In genomic region chrX:129825746-129826505, GRCh38 we compare ENCODE assay signal across 1 cellular context.
TF ChIP-seq lines count a peak whose summit lies in the region.

No MANE protein-coding gene starts in this region.

TF ChIP-seq in HepG2, 621 proteins besides CTCF, POLR2A, EP300 and RAD21 (continued from another document):
- TF ChIP-seq KAT8 (CRISPR knock-in tag; IDR thresholded peaks at IDR 0.05) = 0 out of 2 replicates have a peak, but pooled peaks have one; percentile 40
- no peak for TF ChIP-seq ZFP36 (IDR thresholded peaks at IDR 0.05; ENCODE audit: borderline replicate concordance, low read depth, low read length, partially characterized antibody)
- no peak for TF ChIP-seq ZNF101 (CRISPR knock-in tag; IDR thresholded peaks at IDR 0.05; ENCODE audit: borderline replicate concordance, low read depth)
- TF ChIP-seq MEF2D (CRISPR knock-in tag; IDR thresholded peaks at IDR 0.05) = 0 out of 2 replicates have a peak, but pooled peaks have one; percentile 28
- 0 out of 2 replicates have a peak, but pooled peaks have one; percentile 76 for TF ChIP-seq ZBTB20 (CRISPR knock-in tag; IDR thresholded peaks at IDR 0.05; ENCODE audit: borderline replicate concordance, low read depth)
- no peak for TF ChIP-seq RFXANK (CRISPR knock-in tag; IDR thresholded peaks at IDR 0.05)
- peak; percentile 13; the same call in 1 of the 2 replicates for TF ChIP-seq ZNF12 (CRISPR knock-in tag; IDR thresholded peaks at IDR 0.05)
- no peak for TF ChIP-seq ATF5 (CRISPR knock-in tag; IDR thresholded peaks at IDR 0.05; ENCODE audit: low read depth)
- TF ChIP-seq KLF9 (CRISPR knock-in tag; IDR thresholded peaks at IDR 0.05; ENCODE audit: low read depth) = no peak
- TF ChIP-seq PRDM10 (CRISPR knock-in tag; IDR thresholded peaks at IDR 0.05; ENCODE audit: low read depth) = no peak
- TF ChIP-seq RNF2 (conservative IDR thresholded peaks at IDR 0.05; ENCODE audit: low read depth) = no peak
- no peak for TF ChIP-seq ZNF484 (CRISPR knock-in tag; IDR thresholded peaks at IDR 0.05; ENCODE audit: borderline replicate concordance, low read depth)
- no peak for TF ChIP-seq TGIF2 (CRISPR knock-in tag; IDR thresholded peaks at IDR 0.05)
- TF ChIP-seq HNRNPUL1 (IDR thresholded peaks at IDR 0.05; ENCODE audit: low read depth, low read length) = no peak
- no peak for TF ChIP-seq RERE (CRISPR knock-in tag; IDR thresholded peaks at IDR 0.05; ENCODE audit: low read depth)
- TF ChIP-seq HNRNPH1 (optimal IDR thresholded peaks at IDR 0.05; ENCODE audit: low read depth, low read length) = no peak
- TF ChIP-seq MEIS2 (CRISPR knock-in tag; IDR thresholded peaks at IDR 0.05) = no peak
- TF ChIP-seq ZNF230 (CRISPR knock-in tag; IDR thresholded peaks at IDR 0.05) = no peak
- TF ChIP-seq ZNF883 (CRISPR knock-in tag; IDR thresholded peaks at IDR 0.05; ENCODE audit: not compliant biosample characterization) = no peak
- TF ChIP-seq GABPA (IDR thresholded peaks at IDR 0.05; ENCODE audit: low read depth, low read length) = no peak
- peak; percentile 39; the same call in 1 of the 2 replicates for TF ChIP-seq GABPA (CRISPR knock-in tag; IDR thresholded peaks at IDR 0.05; ENCODE audit: low read depth)
- TF ChIP-seq ZNF878 (CRISPR knock-in tag; IDR thresholded peaks at IDR 0.05) = no peak
- TF ChIP-seq ZNF282 (IDR thresholded peaks at IDR 0.05; ENCODE audit: partially characterized antibody) = no peak
- no peak for TF ChIP-seq ZNF850 (CRISPR knock-in tag; conservative IDR thresholded peaks at IDR 0.05)
- no peak for TF ChIP-seq ZNF329 (CRISPR knock-in tag; IDR thresholded peaks at IDR 0.05; ENCODE audit: low read depth)
- no peak for TF ChIP-seq SOX6 (IDR thresholded peaks at IDR 0.05)
- peak; percentile 34; the same call in 1 of the 2 replicates for TF ChIP-seq SOX6 (CRISPR knock-in tag; IDR thresholded peaks at IDR 0.05)
- TF ChIP-seq ZFY (CRISPR knock-in tag; IDR thresholded peaks at IDR 0.05) = no peak
- TF ChIP-seq ZBTB43 (CRISPR knock-in tag; conservative IDR thresholded peaks at IDR 0.05) = no peak
- TF ChIP-seq ZNF281 (CRISPR knock-in tag; IDR thresholded peaks at IDR 0.05; ENCODE audit: borderline replicate concordance) = peak; percentile 94
- TF ChIP-seq DNMT1 (CRISPR knock-in tag; IDR thresholded peaks at IDR 0.05) = no peak
- TF ChIP-seq DDIT3 (CRISPR knock-in tag; IDR thresholded peaks at IDR 0.05) = no peak
- no peak for TF ChIP-seq JARID2 (CRISPR knock-in tag; IDR thresholded peaks at IDR 0.05; ENCODE audit: insufficient replicate concordance)
- no peak for TF ChIP-seq SMAD1 (CRISPR knock-in tag; IDR thresholded peaks at IDR 0.05; ENCODE audit: borderline replicate concordance, low read depth)
- no peak for TF ChIP-seq ZNF263 (CRISPR knock-in tag; IDR thresholded peaks at IDR 0.05)
- no peak for TF ChIP-seq CERS6 (CRISPR knock-in tag; IDR thresholded peaks at IDR 0.05)
- no peak for TF ChIP-seq CAMTA2 (CRISPR knock-in tag; IDR thresholded peaks at IDR 0.05; ENCODE audit: borderline replicate concordance)
- no peak for TF ChIP-seq PHF8 (CRISPR knock-in tag; IDR thresholded peaks at IDR 0.05)
- no peak for TF ChIP-seq U2AF1 (optimal IDR thresholded peaks at IDR 0.05; ENCODE audit: low read depth, low read length)
- no peak for TF ChIP-seq KDM4B (CRISPR knock-in tag; IDR thresholded peaks at IDR 0.05)
- TF ChIP-seq MIXL1 (CRISPR knock-in tag; IDR thresholded peaks at IDR 0.05) = no peak
- TF ChIP-seq ERF (CRISPR knock-in tag; IDR thresholded peaks at IDR 0.05) = no peak; the same call in 1 of the 2 replicates
- no peak for TF ChIP-seq IKZF1 (IDR thresholded peaks at IDR 0.05)
- TF ChIP-seq SALL1 (CRISPR knock-in tag; IDR thresholded peaks at IDR 0.05) = peak; percentile 51
- no peak for TF ChIP-seq RBM39 (IDR thresholded peaks at IDR 0.05; ENCODE audit: low read depth, low read length, poor library complexity, severe bottlenecking)
- TF ChIP-seq SIX4 (CRISPR knock-in tag; IDR thresholded peaks at IDR 0.05) = no peak
- TF ChIP-seq PPARG (CRISPR knock-in tag; conservative IDR thresholded peaks at IDR 0.05) = peak; percentile 39; the same call in 1 of the 2 replicates
